In genomic region chr12:30973171-30973570, GRCh38 we compare ENCODE assay signal across 18 cellular contexts. TPM values are rescaled to one million over a fixed set of nuclear protein-coding genes. Genes with fewer than 3 reads are reported as not detected.
"Had no signal": no experiment of that assay in that cellular context is flagged by ENCODE, and none has a peak within 500 bp of the region (broad histone marks: within the 10 kb centered on the region; RNA-seq: fewer than 3 reads in every experiment).

No MANE protein-coding gene starts in this region.

- H3K27me3 ChIP-seq: tibial nerve had no signal

- H3K27ac ChIP-seq: lower lobe of right lung, tibial nerve had no signal

- H3K4me3 ChIP-seq: lower lobe of right lung, tibial nerve had no signal

- H3K9me3 Mint-ChIP-seq: activated naive CD4-positive, alpha-beta T cell treated with anti-CD3 and anti-CD28 coated beads, Interleukin-2, amount 50 U/mL, for 24 hours; mesothelial cell of epicardium; nephron had no signal

- H3K9me3 ChIP-seq: lower lobe of right lung, tibial nerve had no signal

- H3K4me1 ChIP-seq: lower lobe of right lung had no signal

- H3K4me3 Mint-ChIP-seq: activated CD4-positive, alpha-beta T cell treated with anti-CD3 and anti-CD28 coated beads for 36 hours; activated naive CD4-positive, alpha-beta T cell treated with anti-CD3 and anti-CD28 coated beads, Interleukin-2, amount 50 U/mL, for 24 hours; mesothelial cell of epicardium had no signal

- H3K4me1 Mint-ChIP-seq: activated CD4-positive, alpha-beta T cell treated with anti-CD3 and anti-CD28 coated beads for 36 hours; activated naive CD4-positive, alpha-beta T cell treated with anti-CD3 and anti-CD28 coated beads, Interleukin-2, amount 50 U/mL, for 24 hours had no signal

- H3K36me3 Mint-ChIP-seq: activated naive CD4-positive, alpha-beta T cell treated with anti-CD3 and anti-CD28 coated beads, Interleukin-2, amount 50 U/mL, for 24 hours; mesothelial cell of epicardium had no signal

- H3K36me3 ChIP-seq: lower lobe of right lung, tibial nerve had no signal

- ATAC-seq: activated CD4-positive, alpha-beta T cell treated with anti-CD3 and anti-CD28 coated beads for 36 hours; lower lobe of right lung had no signal

- DNase-seq: activated CD4-positive, alpha-beta T cell treated with anti-CD3 and anti-CD28 coated beads for 36 hours; activated CD4-positive, alpha-beta T cell treated with anti-CD3 and anti-CD28 coated beads, Interleukin-2, amount 50 U/mL, for 48 hours; activated gamma-delta T cell; cerebellar nuclear complex; cortex of kidney; erythroblast; hippocampal formation; lower lobe of right lung; stimulated activated CD4-positive, alpha-beta T cell treated with anti-CD3 and anti-CD28 coated beads, Interleukin-12 subunit alpha, Interleukin-12 subunit beta, amount 100 ng/mL, for 4 hours; stimulated activated CD4-positive, alpha-beta T cell treated with anti-CD3 and anti-CD28 coated beads, Interleukin-2, amount 100 ng/mL, for 24 hours; stimulated activated naive CD4-positive, alpha-beta T cell treated with Interleukin-2 at 50 U/mL for 16 hours; T-helper 2 cell had no signal

- H3K27ac Mint-ChIP-seq: activated CD4-positive, alpha-beta T cell treated with anti-CD3 and anti-CD28 coated beads for 36 hours; activated naive CD4-positive, alpha-beta T cell treated with anti-CD3 and anti-CD28 coated beads, Interleukin-2, amount 50 U/mL, for 24 hours; mesothelial cell of epicardium; nephron; progenitor cell of endocrine pancreas had no signal

RNA-seq across cellular contexts. Expression of gene TSPAN11, which starts 46.6 kb away (rescaled TPM):
- total RNA-seq: activated CD4-positive, alpha-beta T cell treated with anti-CD3 and anti-CD28 coated beads for 36 hours; bronchial epithelial cell had no signal
